In the genomic region with DNA sequence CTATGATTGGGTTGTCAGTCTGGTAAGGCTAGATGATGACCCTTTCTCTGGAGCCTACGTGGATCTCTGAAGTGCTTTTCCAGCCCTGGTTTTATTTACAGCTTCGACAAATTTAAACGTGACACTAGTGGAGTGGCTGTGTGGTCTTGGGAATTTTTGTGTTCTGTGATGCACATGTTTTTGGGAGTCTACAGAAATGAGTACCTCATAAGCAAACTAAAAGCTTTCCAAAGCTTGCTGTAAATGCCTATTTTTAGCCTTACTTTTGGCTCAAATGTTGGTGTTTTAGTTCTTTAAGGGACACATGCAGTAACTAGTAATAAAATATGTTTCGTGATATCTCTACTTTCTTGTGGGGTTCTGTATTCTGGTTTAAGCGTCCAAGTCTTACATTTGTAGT, we compare ENCODE assay signal across 8 cellular contexts. TPM values are rescaled to one million over a fixed set of nuclear protein-coding genes. Genes with fewer than 3 reads are reported as not detected.
DNase-seq lines count a peak whose midpoint lies in the region; ATAC-seq, FAIRE-seq and TF ChIP-seq lines count a peak whose summit lies in the region.

No MANE protein-coding gene starts in this region.

- ATAC-seq in HepG2: no peak
- ATAC-seq in GM18868 (IDR thresholded peaks at IDR 0.05; ENCODE audit: unreplicated experiment): no peak
- ATAC-seq in HG02973 (IDR thresholded peaks at IDR 0.05; ENCODE audit: unreplicated experiment): no peak

- H3K4me1 Mint-ChIP-seq in activated naive CD4-positive, alpha-beta T cell treated with anti-CD3 and anti-CD28 coated beads for 36 hours (ENCODE audit: low read depth): peaks cover 60% of the 10 kb centered on the region

- TF ChIP-seq CTCF in adrenal gland (IDR thresholded peaks at IDR 0.05) (no peak), HepG2 (CRISPR knock-in tag; IDR thresholded peaks at IDR 0.05) (no peak), transverse colon (IDR thresholded peaks at IDR 0.05) (no peak)

- no peaks in the 10 kb centered on the region for H3K9me3 ChIP-seq in adrenal gland (replicated peaks in 1 of 3)
- no peaks in the 10 kb centered on the region for H3K9me3 ChIP-seq in HepG2 (ENCODE audit: low read length)
- H3K9me3 ChIP-seq in transverse colon: no peaks in the 10 kb centered on the region

- H3K9me3 Mint-ChIP-seq in activated naive CD4-positive, alpha-beta T cell treated with anti-CD3 and anti-CD28 coated beads for 36 hours: no peaks in the 10 kb centered on the region

- H3K36me3 Mint-ChIP-seq in activated naive CD4-positive, alpha-beta T cell treated with anti-CD3 and anti-CD28 coated beads for 36 hours (ENCODE audit: low read depth): peaks cover 23% of the 10 kb centered on the region

- no peak for DNase-seq in activated naive CD4-positive, alpha-beta T cell treated with anti-CD3 and anti-CD28 coated beads for 36 hours
- no peak for DNase-seq in activated naive CD4-positive, alpha-beta T cell treated with Interleukin-2 at 50 U/mL for 16 hours
- DNase-seq in adrenal gland (no peak), HepG2 (ENCODE audit: low spot score) (no peak), transverse colon (no peak)
- DNase-seq in activated CD4-positive, alpha-beta T cell treated with anti-CD3 and anti-CD28 coated beads for 1 hour: no peak

- H3K27ac ChIP-seq in adrenal gland (peak overlapping the region in 3 of 5 donors; percentile 64 to 99 (median 97)), HepG2 (ENCODE audit: extremely low read length, insufficient read depth, low read length) (no peak overlapping the region), transverse colon (peak overlapping the region; percentile 43 to 100 (median 72))

- peak overlapping the region; percentile 87 for H3K27ac Mint-ChIP-seq in activated naive CD4-positive, alpha-beta T cell treated with anti-CD3 and anti-CD28 coated beads for 36 hours

- TF ChIP-seq EP300 in HepG2 (IDR thresholded peaks at IDR 0.05; ENCODE audit: low read depth in 2 of 2, low read length in 2 of 2): no peak
- TF ChIP-seq EP300 in HepG2 (CRISPR knock-in tag; IDR thresholded peaks at IDR 0.05; ENCODE audit: borderline replicate concordance): no peak
- TF ChIP-seq EP300 in transverse colon (IDR thresholded peaks at IDR 0.05; ENCODE audit: low read depth): no peak

- WGBS in adrenal gland, 4 donors: 23 to 32% (median 28%) methylated on average over 5 of the region's 5 CpGs
- WGBS in HepG2 (ENCODE audit: low lambda C conversion rate): 43% methylated on average over 5 of the region's 5 CpGs
- WGBS in transverse colon (ENCODE audit: low coverage in 1 of 2), 2 donors: 30 to 38% methylated on average over 2 to 5 of the region's 5 CpGs

- TF ChIP-seq POLR2A in adrenal gland (IDR thresholded peaks at IDR 0.05) (no peak), HepG2 (IDR thresholded peaks at IDR 0.05; ENCODE audit: insufficient read depth in 1 of 2, low read depth in 2 of 2, low read length in 2 of 2) (no peak), transverse colon (IDR thresholded peaks at IDR 0.05) (no peak)

- peak overlapping the region; percentile 95 for H3K4me2 ChIP-seq in HepG2 (ENCODE audit: low read depth, low read length)

- peaks cover 68% of the 10 kb centered on the region for H4K20me1 ChIP-seq in HepG2 (ENCODE audit: insufficient read depth, low read length)

- no peaks in the 10 kb centered on the region for H3K27me3 Mint-ChIP-seq in activated naive CD4-positive, alpha-beta T cell treated with anti-CD3 and anti-CD28 coated beads for 36 hours (ENCODE audit: low read depth)

- H3K4me3 ChIP-seq in adrenal gland: peak overlapping the region in 1 of 4 donors; percentile 99
- peak overlapping the region; percentile 41 to 65 (median 52); a peak in 5 of 6 replicates for H3K4me3 ChIP-seq in HepG2 (replicated peaks in 1 of 3; ENCODE audit: insufficient read depth in 1 of 3, low read depth in 2 of 3, low read length in 3 of 3)
- peak overlapping the region in 2 of 4 donors; percentile 3 to 25 for H3K4me3 ChIP-seq in transverse colon

- TF ChIP-seq RAD21 in HepG2 (CRISPR knock-in tag; IDR thresholded peaks at IDR 0.05): no peak

- no peak overlapping the region for H2AFZ ChIP-seq in HepG2 (ENCODE audit: low read length)

- POLR2A ChIA-PET in HepG2 (lab: Yijun Ruan, JAX): interaction anchor here (1.5 to 2.1 kb wide), 2 partner anchors 76 to 111 kb away, joined by 3 to 7 read pairs; no protein-coding TSS in a partner anchor

- H3K4me1 ChIP-seq in adrenal gland (replicated peaks in 1 of 2) (peaks cover 51 to 66% of the 10 kb centered on the region in 2 donors), HepG2 (ENCODE audit: insufficient read depth, low read length) (peaks cover 71% of the 10 kb centered on the region), transverse colon (peaks cover 14 to 69% (median 48%) of the 10 kb centered on the region in 4 donors)

- peaks cover 76% of the 10 kb centered on the region for H3K79me2 ChIP-seq in HepG2 (ENCODE audit: insufficient read depth, low read length)

- BruUV-seq in HepG2 (replicated peaks; lab: Mats Ljungman, UMichigan): no TSS peak

- H3K9ac ChIP-seq in HepG2 (ENCODE audit: insufficient read depth, low read depth, low read length): peak overlapping the region; percentile 48

- H3K36me3 ChIP-seq in adrenal gland (replicated peaks in 1 of 2) (no peaks in the 10 kb centered on the region), HepG2 (replicated peaks in 1 of 2; ENCODE audit: control insufficient read depth in 1 of 2, insufficient read depth in 2 of 2, low read length in 2 of 2) (peaks cover 0 to 6% of the 10 kb centered on the region in 2 experiments; a peak in 1 of 5 replicates), transverse colon (no peaks in the 10 kb centered on the region)

- H3K4me3 Mint-ChIP-seq in activated naive CD4-positive, alpha-beta T cell treated with anti-CD3 and anti-CD28 coated beads for 36 hours: peak overlapping the region; percentile 81

- H3K27me3 ChIP-seq in adrenal gland (no peaks in the 10 kb centered on the region), HepG2 (ENCODE audit: control insufficient read depth in 1 of 2, insufficient read depth in 2 of 2, low read length in 2 of 2) (no peaks in the 10 kb centered on the region; a peak in 1 of 5 replicates), transverse colon (no peaks in the 10 kb centered on the region)

- CTCF ChIA-PET in activated naive CD4-positive, alpha-beta T cell treated with anti-CD3 and anti-CD28 coated beads for 36 hours (lab: Charles Lee): interaction anchor here (1.0 to 1.7 kb wide), 3 partner anchors 23 to 72 kb away, joined by 3 to 5 read pairs (median 3); no protein-coding TSS in a partner anchor
- CTCF ChIA-PET in HepG2 (lab: Yijun Ruan, JAX; ENCODE audit: low intra/inter-chr PET ratio, low total read pairs): no interaction called here

- no peak for FAIRE-seq in HepG2 (lab: Jason Lieb, UNC)

- intact Hi-C loops in activated naive CD4-positive, alpha-beta T cell treated with anti-CD3 and anti-CD28 coated beads for 36 hours (cut with micrococcal nuclease): loop anchor here (5.0 kb wide), 1 partner anchor 556 kb away; no protein-coding TSS in a partner anchor
- intact Hi-C loops in adrenal gland (cut with DNase I) (no loop called here), HepG2 (cut with micrococcal nuclease; ENCODE audit: unreplicated experiment) (loop anchor here (2.0 to 5.0 kb wide), 4 partner anchors 20 to 106 kb away; a partner anchor contains a TSS), transverse colon (cut with DNase I; ENCODE audit: low total_unique reads) (loop anchor here (5.0 kb wide), 2 partner anchors 76 to 99 kb away; a partner anchor contains a TSS)

- in situ Hi-C loops in HepG2 (cut with HindIII; ENCODE audit: extremely low pct_ligation_motif_present, low pct_unique_long_range_greater_than_20kb): loop anchor here (10.0 kb wide), 1 partner anchor 104 kb away; no protein-coding TSS in a partner anchor
- in situ Hi-C loops in transverse colon (cut with MboI; ENCODE audit: low pct_ligation_motif_present in 1 of 4, low pct_unique_long_range_greater_than_20kb in 1 of 4, low sequenced_read_pairs in 3 of 4): loop anchor here in 1 of 4 donors (10.0 kb wide), 1 partner anchor 96 kb away; a partner anchor contains a TSS

TF ChIP-seq in HepG2, 621 proteins besides CTCF, POLR2A, EP300 and RAD21:
- TF ChIP-seq BORCS8-MEF2B (CRISPR knock-in tag; IDR thresholded peaks at IDR 0.05) (no peak), RBFOX2 (IDR thresholded peaks at IDR 0.05; ENCODE audit: low read depth, low read length) (peak; percentile 29; the same call in 1 of the 2 replicates)

RNA-seq across cellular contexts. Expression of a gene that starts 3.3 kb away (rescaled TPM):
- total RNA-seq in activated naive CD4-positive, alpha-beta T cell treated with anti-CD3 and anti-CD28 coated beads for 36 hours: 100 to 1,000 TPM; 200 to 203 TPM
- 100 to 1,000 TPM; 105 to 209 (median 157) TPM for total RNA-seq in adrenal gland
- 100 to 1,000 TPM in 1 of 3 donors, 10 to 100 TPM in 2; 30.5 to 152 (median 55.7) TPM for polyA plus RNA-seq in adrenal gland
- 61.4 and 68.5 TPM in 2 replicates for total RNA-seq in HepG2 (2016; rRNA removed; fragmentation: Illumina TruSeq; extraction: Trizol)
- total RNA-seq in HepG2 (2016; cell fraction: cytosol; rRNA removed; fragmentation: Illumina TruSeq; extraction: Trizol; ENCODE audit: low read depth): 8.7 and 8.9 TPM in 2 replicates
- 57.6 and 62.0 TPM in 2 replicates for total RNA-seq in HepG2 (2016; cell fraction: insoluble cytoplasmic fraction; rRNA removed; fragmentation: Illumina TruSeq; extraction: Trizol)
- total RNA-seq in HepG2 (2016; cell fraction: membrane; rRNA removed; fragmentation: Illumina TruSeq; extraction: Trizol): 36.8 and 41.2 TPM in 2 replicates
- total RNA-seq in HepG2 (2016; cell fraction: nucleus; rRNA removed; fragmentation: Illumina TruSeq; extraction: Trizol): 72.6 and 80.1 TPM in 2 replicates
- 45.2 and 52.0 TPM in 2 replicates for polyA plus RNA-seq in HepG2 (2011; rRNA removed)
- polyA plus RNA-seq in HepG2 (2011; cell fraction: cytosol; rRNA removed): 29.4 and 31.7 TPM in 2 replicates
- polyA plus RNA-seq in HepG2 (2011; cell fraction: nucleus; rRNA removed): 74.2 and 76.9 TPM in 2 replicates
- polyA plus RNA-seq in HepG2 (2012): 59.4 and 62.0 TPM in 2 replicates
- polyA plus RNA-seq in HepG2 (2016; cell fraction: cytosol; fragmentation: Illumina TruSeq; extraction: Trizol; ENCODE audit: low read depth): 4.0 and 4.5 TPM in 2 replicates
- 69.6 and 92.6 TPM in 2 replicates for polyA plus RNA-seq in HepG2 (2016; cell fraction: insoluble cytoplasmic fraction; fragmentation: Illumina TruSeq; extraction: Trizol; ENCODE audit: low read depth)
- polyA plus RNA-seq in HepG2 (2016; cell fraction: membrane; fragmentation: Illumina TruSeq; extraction: Trizol; ENCODE audit: low read depth): 15.3 and 19.6 TPM in 2 replicates
- 143 and 158 TPM in 2 replicates for polyA plus RNA-seq in HepG2 (2016; cell fraction: nucleus; fragmentation: Illumina TruSeq; extraction: Trizol; ENCODE audit: insufficient read depth, low read depth)
- 72.7 and 144 TPM in 2 replicates for polyA minus RNA-seq in HepG2 (2011; rRNA and poly(A)+ RNA removed; ENCODE audit: low replicate concordance)
- 40.8 and 53.5 TPM in 2 replicates for polyA minus RNA-seq in HepG2 (2011; cell fraction: cytosol; rRNA and poly(A)+ RNA removed)
- polyA minus RNA-seq in HepG2 (2011; cell fraction: nucleus; rRNA and poly(A)+ RNA removed): 66.0 and 100 TPM in 2 replicates
- 100 to 1,000 TPM in 2 of 4 donors, 10 to 100 TPM in 2; 63.6 to 171 (median 105) TPM for total RNA-seq in transverse colon

Comparison
In these comparisons a context has a peak if more than half of its experiments do, and no peak if none do; other contexts are left out.
1. intact Hi-C loops: an anchor here in activated naive CD4-positive, alpha-beta T cell treated with anti-CD3 and anti-CD28 coated beads for 36 hours (5.0 kb wide), HepG2 (2.0 to 5.0 kb wide) and transverse colon (5.0 kb wide); none called in adrenal gland.